ENCODE assay signal across 1 cellular context in genomic region chr3:149374391-149374790, GRCh38.
TF ChIP-seq lines count a peak whose summit lies in the region.

No MANE protein-coding gene starts in this region.

TF ChIP-seq in IMR-90, 13 proteins besides CTCF, POLR2A, EP300 and RAD21:
- TF ChIP-seq BHLHE40 (IDR thresholded peaks at IDR 0.05; ENCODE audit: low read depth, low read length) (no peak), NFE2L2 (IDR thresholded peaks at IDR 0.05; ENCODE audit: low read depth, low read length) (no peak), USF2 (IDR thresholded peaks at IDR 0.05; ENCODE audit: low read depth, low read length) (no peak), SMC3 (IDR thresholded peaks at IDR 0.05; ENCODE audit: low read depth, low read length) (no peak)
